In genomic region chr3:144162042-144162441, GRCh38 we compare ENCODE assay signal across 1 cellular context.
TF ChIP-seq lines count a peak whose summit lies in the region.

No MANE protein-coding gene starts in this region.

TF ChIP-seq in HepG2, 621 proteins besides CTCF, POLR2A, EP300 and RAD21 (continued from another document and continues in another):
- TF ChIP-seq ZNF407 (CRISPR knock-in tag; IDR thresholded peaks at IDR 0.05; ENCODE audit: not compliant biosample characterization) (no peak), ZNF362 (CRISPR knock-in tag; IDR thresholded peaks at IDR 0.05; ENCODE audit: borderline replicate concordance) (no peak), ZNF580 (CRISPR knock-in tag; IDR thresholded peaks at IDR 0.05; ENCODE audit: borderline replicate concordance, low read depth) (no peak), PCBP2 (optimal IDR thresholded peaks at IDR 0.05; ENCODE audit: low read depth, low read length, poor library complexity, severe bottlenecking) (no peak), NR2F6 (IDR thresholded peaks at IDR 0.05) (0 out of 2 replicates have a peak, but pooled peaks have one; percentile 30), NR2F6 (CRISPR knock-in tag; IDR thresholded peaks at IDR 0.05) (no peak), SMC3 (IDR thresholded peaks at IDR 0.05; ENCODE audit: low read length) (no peak), ZNF281 (CRISPR knock-in tag; IDR thresholded peaks at IDR 0.05; ENCODE audit: borderline replicate concordance) (no peak), MYC (CRISPR knock-in tag; IDR thresholded peaks at IDR 0.05; ENCODE audit: borderline replicate concordance) (no peak), SIN3A (IDR thresholded peaks at IDR 0.05; ENCODE audit: borderline replicate concordance, low read depth, low read length) (no peak), MLX (CRISPR knock-in tag; IDR thresholded peaks at IDR 0.05) (peak; percentile 34; the same call in 1 of the 2 replicates), HNRNPH1 (optimal IDR thresholded peaks at IDR 0.05; ENCODE audit: low read depth, low read length) (no peak), ZNF224 (CRISPR knock-in tag; IDR thresholded peaks at IDR 0.05) (no peak), ZNF142 (CRISPR knock-in tag; IDR thresholded peaks at IDR 0.05) (no peak), TFAP4 (IDR thresholded peaks at IDR 0.05; ENCODE audit: borderline replicate concordance, low read depth) (peak; percentile 77), ZNF746 (CRISPR knock-in tag; IDR thresholded peaks at IDR 0.05) (no peak), ZNF891 (CRISPR knock-in tag; IDR thresholded peaks at IDR 0.05) (no peak), ADNP (CRISPR knock-in tag; IDR thresholded peaks at IDR 0.05) (no peak), THAP9 (CRISPR knock-in tag; IDR thresholded peaks at IDR 0.05; ENCODE audit: borderline replicate concordance) (no peak), BCLAF1 (IDR thresholded peaks at IDR 0.05) (no peak), ZNF431 (CRISPR knock-in tag; IDR thresholded peaks at IDR 0.05; ENCODE audit: borderline replicate concordance, low read depth) (no peak), NR3C1 (CRISPR knock-in tag; IDR thresholded peaks at IDR 0.05) (no peak), ZNF772 (CRISPR knock-in tag; IDR thresholded peaks at IDR 0.05) (no peak), ERF (CRISPR knock-in tag; IDR thresholded peaks at IDR 0.05) (no peak), MXI1 (IDR thresholded peaks at IDR 0.05; ENCODE audit: borderline replicate concordance, low read depth, low read length) (no peak; the same call in 2 of the 3 replicates), MTF1 (CRISPR knock-in tag; IDR thresholded peaks at IDR 0.05) (no peak)
